In genomic region chr4:168508683-168509082, GRCh38 we compare ENCODE assay signal across 20 cellular contexts. TPM values are rescaled to one million over a fixed set of nuclear protein-coding genes. Genes with fewer than 3 reads are reported as not detected.
DNase-seq lines count a peak whose midpoint lies in the region; ATAC-seq and TF ChIP-seq lines count a peak whose summit lies in the region.
"Had no signal": no experiment of that assay in that cellular context is flagged by ENCODE, and none has a peak within 500 bp of the region (broad histone marks: within the 10 kb centered on the region; RNA-seq: fewer than 3 reads in every experiment).

No MANE protein-coding gene starts in this region.

- no peaks in the 10 kb centered on the region for H3K36me3 Mint-ChIP-seq in activated naive CD8-positive, alpha-beta T cell treated with anti-CD3 and anti-CD28 coated beads for 36 hours
- H3K36me3 Mint-ChIP-seq in activated naive CD8-positive, alpha-beta T cell treated with anti-CD3 and anti-CD28 coated beads, Interleukin-2, amount 50 U/mL, for 24 hours (ENCODE audit: low read depth), result no peaks in the 10 kb centered on the region
- H3K36me3 Mint-ChIP-seq: CD8-positive, alpha-beta memory T cell had no signal

- H3K4me3 Mint-ChIP-seq in activated naive CD8-positive, alpha-beta T cell treated with anti-CD3 and anti-CD28 coated beads for 36 hours, result no peak overlapping the region
- no peak overlapping the region for H3K4me3 Mint-ChIP-seq in activated naive CD8-positive, alpha-beta T cell treated with anti-CD3 and anti-CD28 coated beads, Interleukin-2, amount 50 U/mL, for 24 hours
- H3K4me3 Mint-ChIP-seq: B cell; CD4-positive, alpha-beta T cell; CD8-positive, alpha-beta memory T cell had no signal

- H3K27ac ChIP-seq in heart left ventricle (peak overlapping the region in 5 of 12 donors; percentile 39 to 80 (median 50)), right cardiac atrium (ENCODE audit: low read length) (no peak overlapping the region), HEK293 (ENCODE audit: extremely low read depth, low read depth, low read length) (no peak overlapping the region)
- H3K27ac ChIP-seq: 22Rv1, BLaER1, C4-2B had no signal

- H3K4me1 ChIP-seq in heart left ventricle (peaks cover 0 to 51% (median 16%) of the 10 kb centered on the region in 12 donors), right cardiac atrium (ENCODE audit: control insufficient read depth, insufficient read depth, low read length) (peaks cover 2% of the 10 kb centered on the region), HEK293 (ENCODE audit: control insufficient read depth, insufficient read depth, low read length) (no peaks in the 10 kb centered on the region)
- H3K4me1 ChIP-seq: BLaER1, HAP-1 had no signal

- intact Hi-C loops in heart left ventricle (cut with DNase I) (no loop called here), right cardiac atrium (cut with DNase I) (no loop called here), left ventricle myocardium superior (cut with micrococcal nuclease) (no loop called here)

- no peaks in the 10 kb centered on the region for H3K27me3 Mint-ChIP-seq in activated naive CD8-positive, alpha-beta T cell treated with anti-CD3 and anti-CD28 coated beads for 36 hours
- no peaks in the 10 kb centered on the region for H3K27me3 Mint-ChIP-seq in activated naive CD8-positive, alpha-beta T cell treated with anti-CD3 and anti-CD28 coated beads, Interleukin-2, amount 50 U/mL, for 24 hours
- H3K27me3 Mint-ChIP-seq: CD4-positive, alpha-beta T cell had no signal

- TF ChIP-seq CTCF in heart left ventricle (IDR thresholded peaks at IDR 0.05) (no peak), HEK293 (tag by site-specific recombination; IDR thresholded peaks at IDR 0.05) (no peak)

- peaks cover 6% of the 10 kb centered on the region for H3K9me3 Mint-ChIP-seq in activated naive CD8-positive, alpha-beta T cell treated with anti-CD3 and anti-CD28 coated beads for 36 hours
- H3K9me3 Mint-ChIP-seq in activated naive CD8-positive, alpha-beta T cell treated with anti-CD3 and anti-CD28 coated beads, Interleukin-2, amount 50 U/mL, for 24 hours, result no peaks in the 10 kb centered on the region
- H3K9me3 Mint-ChIP-seq: CD4-positive, alpha-beta T cell; CD8-positive, alpha-beta memory T cell had no signal

- peaks cover 0 to 5% (median 0%) of the 10 kb centered on the region in 9 donors for H3K36me3 ChIP-seq in heart left ventricle
- H3K36me3 ChIP-seq in HEK293 (ENCODE audit: control insufficient read depth in 2 of 2, insufficient read depth in 1 of 2, low read length in 2 of 2), result no peaks in the 10 kb centered on the region
- H3K36me3 ChIP-seq: BLaER1, HAP-1 had no signal

- H3K27ac Mint-ChIP-seq in activated naive CD8-positive, alpha-beta T cell treated with anti-CD3 and anti-CD28 coated beads for 36 hours, result peak overlapping the region; percentile 32
- no peak overlapping the region for H3K27ac Mint-ChIP-seq in activated naive CD8-positive, alpha-beta T cell treated with anti-CD3 and anti-CD28 coated beads, Interleukin-2, amount 50 U/mL, for 24 hours
- H3K27ac Mint-ChIP-seq: B cell; CD4-positive, alpha-beta T cell; CD8-positive, alpha-beta memory T cell had no signal

- no peak for TF ChIP-seq POLR2A in heart left ventricle (IDR thresholded peaks at IDR 0.05)

- H3K4me1 Mint-ChIP-seq in activated naive CD8-positive, alpha-beta T cell treated with anti-CD3 and anti-CD28 coated beads for 36 hours, result peaks cover 37% of the 10 kb centered on the region
- peaks cover 42% of the 10 kb centered on the region for H3K4me1 Mint-ChIP-seq in activated naive CD8-positive, alpha-beta T cell treated with anti-CD3 and anti-CD28 coated beads, Interleukin-2, amount 50 U/mL, for 24 hours

- no peaks in the 10 kb centered on the region for H3K27me3 ChIP-seq in heart left ventricle
- no peaks in the 10 kb centered on the region for H3K27me3 ChIP-seq in right cardiac atrium (ENCODE audit: control insufficient read depth, insufficient read depth)
- H3K27me3 ChIP-seq: BLaER1 had no signal

- CTCF ChIA-PET in HEK293 (lab: Yijun Ruan, JAX), result interaction anchor here (0.6 to 0.8 kb wide), 3 partner anchors 10 to 413 kb away, joined by 3 to 4 read pairs (median 3); no protein-coding TSS in a partner anchor

- POLR2A ChIA-PET in HEK293 (lab: Yijun Ruan, JAX), result no interaction called here

- H3K4me3 ChIP-seq in heart left ventricle (no peak overlapping the region), right cardiac atrium (ENCODE audit: low read length) (no peak overlapping the region), HEK293 (ENCODE audit: low read depth, low read length) (no peak overlapping the region)
- H3K4me3 ChIP-seq: BLaER1, HAP-1 had no signal

- DNase-seq in activated naive CD8-positive, alpha-beta T cell treated with anti-CD3 and anti-CD28 coated beads for 36 hours, result no peak
- DNase-seq in activated naive CD8-positive, alpha-beta T cell treated with anti-CD3 and anti-CD28 coated beads, Interleukin-2, amount 50 U/mL, for 24 hours, result no peak
- DNase-seq in heart left ventricle (no peak), right cardiac atrium (no peak), left ventricle myocardium superior (no peak)
- no peak for DNase-seq in central memory CD4-positive, alpha-beta T cell
- DNase-seq: CD4-positive, alpha-beta T cell; CD8-positive, alpha-beta memory T cell; DMS53; DMS79 treated with DMSO at 0.1 percent for 48 hours; GF-D8; GOT3 had no signal

- no peaks in the 10 kb centered on the region for H3K9me3 ChIP-seq in heart left ventricle
- H3K9me3 ChIP-seq in right cardiac atrium (ENCODE audit: control insufficient read depth, low read length), result no peaks in the 10 kb centered on the region
- H3K9me3 ChIP-seq in HEK293 (ENCODE audit: control insufficient read depth, insufficient read depth, low read depth, low read length), result no peaks in the 10 kb centered on the region
- H3K9me3 ChIP-seq: BLaER1, HAP-1 had no signal

- WGBS in heart left ventricle, 4 donors, result 52 to 74% (median 62%) methylated on average over 3 of the region's 3 CpGs
- 70% methylated on average over 3 of the region's 3 CpGs for WGBS in right cardiac atrium

- ATAC-seq in activated naive CD8-positive, alpha-beta T cell treated with anti-CD3 and anti-CD28 coated beads, Interleukin-2, amount 50 U/mL, for 24 hours, result no peak
- ATAC-seq in heart left ventricle, result peak in 3 of 4 donors; percentile 12 to 18 (median 15)
- no peak for ATAC-seq in right cardiac atrium
- ATAC-seq in left ventricle myocardium superior, result peak; percentile 28
- ATAC-seq in GM18858 (IDR thresholded peaks at IDR 0.05; ENCODE audit: unreplicated experiment), result no peak

TF ChIP-seq in HEK293, 187 proteins besides CTCF, POLR2A, EP300 and RAD21:
- no peak for TF ChIP-seq ZNF132 (tag by site-specific recombination; IDR thresholded peaks at IDR 0.05; ENCODE audit: borderline replicate concordance)
- TF ChIP-seq ZNF133 (tag by site-specific recombination; IDR thresholded peaks at IDR 0.05), result peak; percentile 64

RNA-seq across cellular contexts. Expression of gene PALLD, which starts 11.8 kb away (rescaled TPM):
- under 1 TPM; 0.41 to 0.94 TPM for total RNA-seq in activated naive CD8-positive, alpha-beta T cell treated with anti-CD3 and anti-CD28 coated beads for 36 hours
- total RNA-seq in heart left ventricle, result 1,000 to 10,000 TPM in 5 of 9 donors, 100 to 1,000 TPM in 4; 512 to 1,428 (median 1,015) TPM
- 1,000 to 10,000 TPM in 1 of 2 donors, 100 to 1,000 TPM in 1; 193 to 1,078 TPM for polyA plus RNA-seq in heart left ventricle
- total RNA-seq in right cardiac atrium, result 1,000 to 10,000 TPM in 1 of 4 donors, 100 to 1,000 TPM in 3; 625 to 1,069 (median 728) TPM
- polyA plus RNA-seq in right cardiac atrium, result 233 TPM
- total RNA-seq in left ventricle myocardium superior, result 998 TPM

RNA-seq across cellular contexts. Expression of gene DDX60L, which starts 28.4 kb away (rescaled TPM):
- total RNA-seq in activated naive CD8-positive, alpha-beta T cell treated with anti-CD3 and anti-CD28 coated beads for 36 hours, result 10 to 100 TPM; 10.8 to 12.9 TPM
- total RNA-seq in heart left ventricle, result 10 to 100 TPM in 6 of 9 donors, 1 to 10 TPM in 3; 5.5 to 26.8 (median 10.5) TPM
- polyA plus RNA-seq in heart left ventricle, result 1 to 10 TPM; 4.5 to 7.1 TPM
- total RNA-seq in right cardiac atrium, result 10 to 100 TPM in 1 of 4 donors, 1 to 10 TPM in 3; 8.2 to 10.5 (median 8.8) TPM
- polyA plus RNA-seq in right cardiac atrium, result 6.1 TPM
- total RNA-seq in left ventricle myocardium superior, result 9.7 TPM
- total RNA-seq: G401 had no signal

Comparison
In these comparisons a context has a peak if more than half of its experiments do, and no peak if none do; other contexts are left out.
1. ATAC-seq: peak in heart left ventricle (3 of 4) and left ventricle myocardium superior (single experiment); none in activated naive CD8-positive, alpha-beta T cell treated with anti-CD3 and anti-CD28 coated beads, Interleukin-2, amount 50 U/mL, for 24 hours (single experiment), right cardiac atrium (0 of 2) and GM18858 (single experiment).
2. RNA of gene PALLD, which starts 11.8 kb away (total RNA-seq): 512 to 1,428 TPM in heart left ventricle, 998 TPM in left ventricle myocardium superior (single experiment) and 625 to 1,069 TPM in right cardiac atrium; 0.41 to 0.94 TPM in activated naive CD8-positive, alpha-beta T cell treated with anti-CD3 and anti-CD28 coated beads for 36 hours; every median in the first group is over 100 times any median in the second.